3 cellular contexts compared by ENCODE assay signal in genomic region chr16:55790240-55790639, GRCh38. TPM values are rescaled to one million over a fixed set of nuclear protein-coding genes. Genes with fewer than 3 reads are reported as not detected.
"Had no signal": no experiment of that assay in that cellular context is flagged by ENCODE, and none has a peak within 500 bp of the region (broad histone marks: within the 10 kb centered on the region; RNA-seq: fewer than 3 reads in every experiment).

No MANE protein-coding gene starts in this region.

RNA-seq across cellular contexts. Expression of gene CES1, which starts 42.7 kb away (rescaled TPM):
- total RNA-seq: naive thymus-derived CD8-positive, alpha-beta T cell; progenitor cell of endocrine pancreas; smooth muscle cell had no signal
